9 cellular contexts compared by ENCODE assay signal in the genomic region with DNA sequence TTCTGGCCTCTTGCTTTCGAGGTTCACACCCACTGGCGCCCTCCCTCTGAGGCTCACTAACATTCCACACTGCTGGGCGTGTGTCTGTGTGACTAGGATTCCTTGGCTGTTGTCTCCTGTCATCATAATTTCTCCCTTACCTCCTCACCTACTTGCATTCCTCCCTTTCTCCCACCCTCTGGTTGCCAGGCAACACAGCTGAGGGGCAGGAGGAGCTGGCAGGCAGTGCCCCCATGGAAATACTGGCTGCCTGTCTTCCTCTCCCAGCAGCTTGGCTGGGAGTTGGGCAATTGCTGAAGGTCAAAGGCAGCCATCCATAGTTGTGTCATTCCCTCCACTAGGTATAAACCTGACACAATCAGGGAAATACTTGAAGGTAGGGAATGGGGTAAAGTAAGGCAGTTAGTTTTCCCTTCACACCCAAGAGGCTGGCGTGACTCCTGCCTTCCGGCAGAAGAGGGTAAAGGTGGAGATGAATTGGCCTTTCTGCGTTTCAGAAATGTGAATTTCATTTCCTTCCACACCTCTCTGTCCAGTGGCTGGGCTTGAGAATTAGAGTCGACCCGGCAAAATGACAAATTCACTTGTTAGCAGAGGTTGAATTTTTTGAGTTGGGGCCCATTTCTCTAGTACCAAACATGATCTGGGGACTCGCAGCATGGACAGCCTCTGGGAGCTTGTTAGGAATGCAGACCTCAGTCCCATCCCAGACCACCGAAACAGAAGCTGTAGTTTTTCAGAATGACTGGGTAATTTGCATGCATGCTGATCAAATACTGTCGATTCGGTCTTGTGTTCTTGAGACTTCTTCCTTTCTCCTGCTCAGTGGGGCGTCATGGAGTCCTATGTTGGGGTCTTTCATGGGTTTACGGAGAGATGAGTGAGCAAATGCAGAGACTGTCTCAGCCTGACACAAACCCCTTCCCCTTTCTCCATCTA. TPM values are rescaled to one million over a fixed set of nuclear protein-coding genes. Genes with fewer than 3 reads are reported as not detected.
DNase-seq lines count a peak whose midpoint lies in the region; ATAC-seq and TF ChIP-seq lines count a peak whose summit lies in the region.
"Had no signal": no experiment of that assay in that cellular context is flagged by ENCODE, and none has a peak within 500 bp of the region (broad histone marks: within the 10 kb centered on the region; RNA-seq: fewer than 3 reads in every experiment).

No MANE protein-coding gene starts in this region.

- H3K36me3 ChIP-seq in SJSA1, result no peaks in the 10 kb centered on the region
- H3K36me3 ChIP-seq in kidney epithelial cell (ENCODE audit: control insufficient read depth, insufficient read depth, low read length), result no peaks in the 10 kb centered on the region
- no peaks in the 10 kb centered on the region for H3K36me3 ChIP-seq in aorta (ENCODE audit: control insufficient read depth in 1 of 2, insufficient read depth in 2 of 2, low read length in 1 of 2)

- H3K9me3 Mint-ChIP-seq in activated CD4-positive, alpha-beta T cell treated with anti-CD3 and anti-CD28 coated beads, Interleukin-2, amount 10 ng/mL, durations not matched to agents 24 days and 14 days, result peaks cover 6% of the 10 kb centered on the region

- H3K27ac ChIP-seq in SJSA1, result peak overlapping the region; percentile 74
- no peak overlapping the region for H3K27ac ChIP-seq in aorta (ENCODE audit: low read depth in 1 of 2, low read length in 2 of 2)

- no peaks in the 10 kb centered on the region for H3K36me3 Mint-ChIP-seq in activated CD4-positive, alpha-beta T cell treated with anti-CD3 and anti-CD28 coated beads, Interleukin-2, amount 10 ng/mL, durations not matched to agents 24 days and 14 days (ENCODE audit: low read depth)

- no peak for TF ChIP-seq CTCF in kidney epithelial cell (IDR thresholded peaks at IDR 0.05; ENCODE audit: insufficient read depth, low read length, poor library complexity, severe bottlenecking)
- no peak for TF ChIP-seq CTCF in GM13977 (IDR thresholded peaks at IDR 0.05; ENCODE audit: extremely low read depth, insufficient read depth, missing control alignments)

- peak; percentile 45 for DNase-seq in left cardiac atrium
- DNase-seq in left ventricle myocardium superior, result no peak
- peak; percentile 35 to 59 for DNase-seq in SJSA1 (ENCODE audit: low read depth in 1 of 2, low spot score in 2 of 2)
- DNase-seq in kidney epithelial cell (ENCODE audit: low read depth), result peak; percentile 89
- no peak for DNase-seq in aorta
- no peak for DNase-seq in activated CD4-positive, alpha-beta T cell treated with anti-CD3 and anti-CD28 coated beads, Interleukin-2, amount 10 ng/mL, durations not matched to agents 24 days and 14 days
- no peak for DNase-seq in NCI-H2081 treated with DMSO at 0.1 percent for 48 hours (lab: John Stamatoyannopoulos, UW)
- DNase-seq in GM13977 (ENCODE audit: low spot score), result no peak
- DNase-seq: DND-41 had no signal

- peak; percentile 78 to 86 for ATAC-seq in left cardiac atrium
- ATAC-seq in left ventricle myocardium superior, result no peak
- ATAC-seq in aorta (ENCODE audit: low FRiP score), result peak; percentile 46

- WGBS in aorta, 2 donors, result 86 to 87% methylated on average over 14 of the region's 14 CpGs

- intact Hi-C loops in left cardiac atrium (cut with DNase I) (no loop called here), left ventricle myocardium superior (cut with micrococcal nuclease) (no loop called here), aorta (cut with DNase I) (no loop called here)
- intact Hi-C loops in activated CD4-positive, alpha-beta T cell treated with anti-CD3 and anti-CD28 coated beads, Interleukin-2, amount 10 ng/mL, durations not matched to agents 24 days and 14 days (cut with micrococcal nuclease), result loop anchor here (2.0 to 10.0 kb wide), 2 partner anchors 25 to 357 kb away; a partner anchor contains a TSS

- H3K4me3 ChIP-seq in SJSA1, result no peak overlapping the region
- H3K4me3 ChIP-seq in kidney epithelial cell (ENCODE audit: low read depth, low read length), result no peak overlapping the region
- no peak overlapping the region for H3K4me3 ChIP-seq in aorta (ENCODE audit: low read length in 2 of 2)

- H3K9me3 ChIP-seq in SJSA1 (replicated peaks) (no peaks in the 10 kb centered on the region), aorta (ENCODE audit: control insufficient read depth, low read length) (peaks cover 2% of the 10 kb centered on the region)

- in situ Hi-C loops in GM13977 (cut with MboI; ENCODE audit: low pct_unique_long_range_greater_than_20kb, low sequenced_read_pairs, unreplicated experiment), result no loop called here

- H3K27me3 ChIP-seq in SJSA1 (replicated peaks) (no peaks in the 10 kb centered on the region), kidney epithelial cell (ENCODE audit: control insufficient read depth, insufficient read depth, low read length) (no peaks in the 10 kb centered on the region), aorta (ENCODE audit: control insufficient read depth in 1 of 2, insufficient read depth in 2 of 2, low read length in 1 of 2) (no peaks in the 10 kb centered on the region)

- H3K4me1 Mint-ChIP-seq in activated CD4-positive, alpha-beta T cell treated with anti-CD3 and anti-CD28 coated beads, Interleukin-2, amount 10 ng/mL, durations not matched to agents 24 days and 14 days, result peaks cover 13% of the 10 kb centered on the region

- H3K4me1 ChIP-seq in SJSA1 (replicated peaks) (peaks cover 50% of the 10 kb centered on the region), aorta (ENCODE audit: control insufficient read depth in 1 of 2, insufficient read depth in 2 of 2, low read length in 2 of 2) (no peaks in the 10 kb centered on the region)

- peaks cover 45% of the 10 kb centered on the region for H3K27me3 Mint-ChIP-seq in activated CD4-positive, alpha-beta T cell treated with anti-CD3 and anti-CD28 coated beads, Interleukin-2, amount 10 ng/mL, durations not matched to agents 24 days and 14 days

- H3K4me3 Mint-ChIP-seq in activated CD4-positive, alpha-beta T cell treated with anti-CD3 and anti-CD28 coated beads, Interleukin-2, amount 10 ng/mL, durations not matched to agents 24 days and 14 days, result no peak overlapping the region

- no peak overlapping the region for H3K27ac Mint-ChIP-seq in activated CD4-positive, alpha-beta T cell treated with anti-CD3 and anti-CD28 coated beads, Interleukin-2, amount 10 ng/mL, durations not matched to agents 24 days and 14 days

RNA-seq across cellular contexts. Expression of a gene that starts 24.3 kb away (rescaled TPM):
- 100 to 1,000 TPM; 304 to 477 TPM for total RNA-seq in left cardiac atrium
- 76.8 TPM for total RNA-seq in left ventricle myocardium superior
- 45.2 and 159 TPM in 2 replicates for total RNA-seq in SJSA1 (2014; rRNA removed; shearing (Covaris generic))
- total RNA-seq in kidney epithelial cell, result 174 and 241 TPM in 2 replicates
- total RNA-seq in aorta, result 100 to 1,000 TPM; 593 to 594 TPM
- polyA plus RNA-seq in aorta, result 10 to 100 TPM; 32.6 to 39.4 TPM
- total RNA-seq in activated CD4-positive, alpha-beta T cell treated with anti-CD3 and anti-CD28 coated beads, Interleukin-2, amount 10 ng/mL, durations not matched to agents 24 days and 14 days, result 22.2 and 26.4 TPM in 2 replicates

Comparison
In these comparisons a context has a peak if more than half of its experiments do, and no peak if none do; other contexts are left out.
1. DNase-seq: peak in left cardiac atrium (single experiment), SJSA1 (2 of 2) and kidney epithelial cell (single experiment); none in left ventricle myocardium superior (single experiment), aorta (0 of 2), activated CD4-positive, alpha-beta T cell treated with anti-CD3 and anti-CD28 coated beads, Interleukin-2, amount 10 ng/mL, durations not matched to agents 24 days and 14 days (single experiment), NCI-H2081 treated with DMSO at 0.1 percent for 48 hours (single experiment) and GM13977 (single experiment).